Comparison of ENCODE assay signal across 11 cellular contexts in the genomic region with DNA sequence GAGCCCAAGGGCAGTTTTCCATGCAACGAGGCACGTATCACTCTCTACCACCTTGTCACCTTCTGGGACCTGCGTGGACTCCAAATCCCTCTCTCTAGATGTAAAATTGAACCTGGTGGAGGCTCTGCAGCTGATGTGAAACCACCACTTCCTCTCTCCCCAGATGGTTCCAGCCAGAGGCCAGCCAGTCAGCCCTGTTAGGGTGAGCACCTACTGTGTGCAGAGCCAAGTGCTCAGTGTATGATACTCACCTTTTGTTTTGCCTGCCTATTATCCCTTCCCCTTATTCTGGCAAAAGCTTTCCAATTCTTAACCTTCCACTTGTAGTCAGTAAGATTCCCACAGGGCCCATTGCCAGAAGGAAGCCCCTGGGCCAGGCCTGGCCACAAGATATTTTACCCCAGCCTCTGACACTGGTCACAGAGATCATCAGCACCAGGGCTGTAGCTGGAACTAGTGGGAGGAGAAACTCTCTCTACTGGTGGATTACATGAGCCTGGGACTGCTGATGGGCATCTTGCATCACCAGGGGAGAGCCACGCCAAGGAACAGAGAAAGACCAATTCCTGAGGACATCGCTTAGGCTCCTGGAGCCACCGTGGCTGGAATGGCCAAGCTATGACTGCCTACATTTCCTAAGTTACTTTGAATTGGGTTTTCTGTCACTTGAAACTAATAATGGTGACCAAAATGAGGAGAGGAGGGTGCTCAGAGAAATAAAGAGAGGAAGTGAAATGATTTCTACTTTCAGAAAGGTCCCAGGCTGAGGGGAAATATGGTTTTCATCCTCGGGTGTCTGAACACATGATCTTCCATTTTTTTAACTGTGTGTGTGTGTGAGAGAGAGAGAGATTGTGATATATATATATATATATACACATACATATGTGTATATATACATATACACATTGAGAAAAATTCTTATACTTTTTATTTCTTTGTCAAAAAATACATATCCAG. TPM values are rescaled to one million over a fixed set of nuclear protein-coding genes. Genes with fewer than 3 reads are reported as not detected.
DNase-seq lines count a peak whose midpoint lies in the region; ATAC-seq and TF ChIP-seq lines count a peak whose summit lies in the region.
"Had no signal": no experiment of that assay in that cellular context is flagged by ENCODE, and none has a peak within 500 bp of the region (broad histone marks: within the 10 kb centered on the region; RNA-seq: fewer than 3 reads in every experiment).

No MANE protein-coding gene starts in this region.

- no peaks in the 10 kb centered on the region for H3K79me2 ChIP-seq in GM23248 (ENCODE audit: insufficient read depth)
- H3K79me2 ChIP-seq in osteoblast (ENCODE audit: insufficient read depth, low read length) = no peaks in the 10 kb centered on the region

- H4K91ac ChIP-seq in neuronal stem cell (ENCODE audit: low read depth, low read length, poor library complexity) = no peak overlapping the region

- no peak overlapping the region for H2BK15ac ChIP-seq in neuronal stem cell (ENCODE audit: low read length)

- H3K9me3 ChIP-seq in GM23248 (ENCODE audit: low read depth) = no peaks in the 10 kb centered on the region
- H3K9me3 ChIP-seq in neuronal stem cell (replicated peaks in 1 of 2; ENCODE audit: control insufficient read depth in 2 of 2, insufficient read depth in 1 of 2, low read depth in 1 of 2, low read length in 2 of 2) = no peaks in the 10 kb centered on the region
- H3K9me3 ChIP-seq in osteoblast (ENCODE audit: low read depth, low read length) = no peaks in the 10 kb centered on the region

- H3K79me1 ChIP-seq in neuronal stem cell (ENCODE audit: low read depth, low read length) = no peaks in the 10 kb centered on the region

- H3K36me3 Mint-ChIP-seq in type B pancreatic cell = no peaks in the 10 kb centered on the region

- no peak overlapping the region for H3K14ac ChIP-seq in neuronal stem cell (ENCODE audit: low read length)

- H3K27ac ChIP-seq in GM23248 (no peak overlapping the region), neuronal stem cell (replicated peaks; ENCODE audit: low read length) (no peak overlapping the region), osteoblast (ENCODE audit: low read depth, low read length) (no peak overlapping the region)

- ATAC-seq in GM19023 (IDR thresholded peaks at IDR 0.05; ENCODE audit: unreplicated experiment) (peak; percentile 27), HG03442 (IDR thresholded peaks at IDR 0.05; ENCODE audit: unreplicated experiment) (peak; percentile 44)
- ATAC-seq: left colon had no signal

- peaks cover 3% of the 10 kb centered on the region for H3K27me3 Mint-ChIP-seq in type B pancreatic cell

- peak overlapping the region; percentile 8 for H3K23ac ChIP-seq in neuronal stem cell (ENCODE audit: low read depth, low read length, poor library complexity)

- H3K9me3 Mint-ChIP-seq in type B pancreatic cell = no peaks in the 10 kb centered on the region

- no peak overlapping the region for H3K27ac Mint-ChIP-seq in type B pancreatic cell

- TF ChIP-seq CTCF in type B pancreatic cell (conservative IDR thresholded peaks at IDR 0.05) (no peak), osteoblast (IDR thresholded peaks at IDR 0.05; ENCODE audit: extremely low read depth, low read depth, low read length) (no peak)

- H3K36me3 ChIP-seq in GM23248 (ENCODE audit: low read depth) (no peaks in the 10 kb centered on the region), neuronal stem cell (replicated peaks in 1 of 2; ENCODE audit: control insufficient read depth in 2 of 2, insufficient read depth in 2 of 2, low read length in 2 of 2) (no peaks in the 10 kb centered on the region), osteoblast (ENCODE audit: insufficient read depth, low read length) (no peaks in the 10 kb centered on the region)

- 49 to 59% methylated on average over 6 to 7 of the region's 7 CpGs for WGBS in GM23248 (ENCODE audit: low coverage in 1 of 2, low lambda C conversion rate in 2 of 2, missing lambda C conversion rate in 2 of 2), 2 experiments
- no CpG with 5 or more reads among the region's 7 CpGs for WGBS in neuronal stem cell (ENCODE audit: extremely low coverage in 2 of 2, insufficient read length in 2 of 2, insufficient replicate concordance in 1 of 2), 2 donors

- H3K4me1 ChIP-seq in GM23248 (ENCODE audit: insufficient read depth) = peaks cover 6% of the 10 kb centered on the region; the same call in 1 of the 2 replicates
- H3K4me1 ChIP-seq in neuronal stem cell (ENCODE audit: control insufficient read depth in 2 of 2, insufficient read depth in 1 of 2, low read depth in 1 of 2, low read length in 2 of 2) = peaks cover 0 to 3% of the 10 kb centered on the region in 2 donors
- peaks cover 6% of the 10 kb centered on the region for H3K4me1 ChIP-seq in osteoblast (ENCODE audit: insufficient read depth, low read length)

- no peak overlapping the region for H3K4me2 ChIP-seq in GM23248 (ENCODE audit: unreplicated experiment)
- no peak overlapping the region for H3K4me2 ChIP-seq in neuronal stem cell (ENCODE audit: insufficient read depth, low read length, poor library complexity, severe bottlenecking)
- H3K4me2 ChIP-seq in osteoblast (ENCODE audit: insufficient read depth, low read length) = no peak overlapping the region

- H2BK5ac ChIP-seq in neuronal stem cell (ENCODE audit: low read length) = no peak overlapping the region

- H2BK12ac ChIP-seq in neuronal stem cell (ENCODE audit: low read length) = no peak overlapping the region

- no peak overlapping the region for H2BK120ac ChIP-seq in neuronal stem cell (ENCODE audit: low read depth, low read length)

- H3K4me1 Mint-ChIP-seq in type B pancreatic cell (ENCODE audit: unreplicated experiment) = peaks cover 24% of the 10 kb centered on the region

- H3K4me3 ChIP-seq in GM23248 (no peak overlapping the region), neuronal stem cell (ENCODE audit: low read length in 2 of 2) (no peak overlapping the region), osteoblast (ENCODE audit: insufficient read depth, low read length) (no peak overlapping the region)

- H3K4ac ChIP-seq in neuronal stem cell (ENCODE audit: low read length) = no peak overlapping the region

- no peaks in the 10 kb centered on the region for H3K9me2 ChIP-seq in GM23248 (ENCODE audit: insufficient read depth)

- DNase-seq in GM23248 = peak; percentile 31
- no peak for DNase-seq in neuronal stem cell (ENCODE audit: low spot score)
- no peak for DNase-seq in type B pancreatic cell (ENCODE audit: extremely low spot score, unreplicated experiment)
- no peak for DNase-seq in SHP77 (lab: John Stamatoyannopoulos, UW)
- no peak for DNase-seq in osteoblast (ENCODE audit: insufficient read length, low spot score, missing footprints)
- DNase-seq: caudate nucleus, EL, left colon, NCI-H2171 had no signal

- no peak overlapping the region for H2AFZ ChIP-seq in GM23248
- no peak overlapping the region for H2AFZ ChIP-seq in neuronal stem cell (ENCODE audit: low read length)
- no peak overlapping the region for H2AFZ ChIP-seq in osteoblast (ENCODE audit: low read length)

- H4K20me1 ChIP-seq in GM23248 (ENCODE audit: insufficient read depth) = no peaks in the 10 kb centered on the region
- no peaks in the 10 kb centered on the region for H4K20me1 ChIP-seq in osteoblast (ENCODE audit: insufficient read depth, low read length)

- no peak overlapping the region for H3K18ac ChIP-seq in neuronal stem cell (ENCODE audit: low read length)

- H2AK5ac ChIP-seq in neuronal stem cell (ENCODE audit: low read depth, low read length) = no peak overlapping the region

- H3F3A ChIP-seq in GM23248 (ENCODE audit: insufficient read depth) = peaks cover 8% of the 10 kb centered on the region; the same call in 1 of the 2 replicates

- no peak overlapping the region for H4K8ac ChIP-seq in neuronal stem cell (ENCODE audit: low read depth, low read length)

- H3K4me3 Mint-ChIP-seq in type B pancreatic cell = no peak overlapping the region

- H3K27me3 ChIP-seq in GM23248 (replicated peaks; ENCODE audit: insufficient read depth) (no peaks in the 10 kb centered on the region), neuronal stem cell (ENCODE audit: control insufficient read depth in 3 of 3, insufficient read depth in 3 of 3, low read depth in 1 of 3, low read length in 3 of 3) (peaks cover 0 to 26% (median 14%) of the 10 kb centered on the region in 3 experiments), osteoblast (ENCODE audit: insufficient read depth, low read length) (no peaks in the 10 kb centered on the region)

- in situ Hi-C loops in GM23248 (cut with MboI) = no loop called here

- H3K9ac ChIP-seq in GM23248 (no peak overlapping the region), neuronal stem cell (ENCODE audit: low read depth, low read length, poor library complexity) (peak overlapping the region; percentile 44)

RNA-seq across cellular contexts. Expression of a gene that starts 26.6 kb away (rescaled TPM):
- total RNA-seq in GM23248 (2014; rRNA removed; shearing (Covaris generic)) = not detected in 2 replicates
- polyA plus RNA-seq in GM23248 (2016; fragmentation: Nextera tagmentation; extraction: Ambion mirVana) = not detected in 2 replicates
- 4.2 TPM for polyA plus RNA-seq in neuronal stem cell (2013, experiment 1 of 2)
- 4.3 TPM for polyA plus RNA-seq in neuronal stem cell (2013, experiment 2 of 2)
- total RNA-seq in type B pancreatic cell (ENCODE audit: low replicate concordance) (0.14 TPM in 1 of 2 replicates, not detected in the other), osteoblast (not detected in 2 replicates)
- total RNA-seq: left colon had no signal
